ENCODE assay signal across 9 cellular contexts in genomic region chr6:153231048-153231635, GRCh38.
A peak's percentile ranks its signal among the peaks of the same experiment; 100 is the strongest.
DNase-seq lines count a peak whose midpoint lies in the region; TF ChIP-seq lines count a peak whose summit lies in the region.
"Had no signal": no experiment of that assay in that cellular context is flagged by ENCODE, and none has a peak within 500 bp of the region (broad histone marks: within the 10 kb centered on the region; RNA-seq: fewer than 3 reads in every experiment).

No MANE protein-coding gene starts in this region.

- TF ChIP-seq POLR2A in uterus (IDR thresholded peaks at IDR 0.05) = no peak

- peaks cover 2% of the 10 kb centered on the region for H3K27me3 Mint-ChIP-seq in neural progenitor cell (ENCODE audit: insufficient read depth, low read depth)
- H3K27me3 Mint-ChIP-seq: memory B cell had no signal

- H3K36me3 ChIP-seq in neural progenitor cell (no peaks in the 10 kb centered on the region), uterus (no peaks in the 10 kb centered on the region)

- no peaks in the 10 kb centered on the region for H3F3A ChIP-seq in neural progenitor cell (ENCODE audit: low read depth)

- H3K9me3 ChIP-seq in neural progenitor cell (ENCODE audit: low read depth) (no peaks in the 10 kb centered on the region), uterus (no peaks in the 10 kb centered on the region)

- peak overlapping the region; percentile 61 for H2AFZ ChIP-seq in neural progenitor cell (replicated peaks)

- H3K4me3 ChIP-seq in neural progenitor cell = no peak overlapping the region
- H3K4me3 ChIP-seq in uterus = no peak overlapping the region

- H3K79me2 ChIP-seq in neural progenitor cell (ENCODE audit: low read depth) = no peaks in the 10 kb centered on the region

- intact Hi-C loops in uterus (cut with DNase I; ENCODE audit: low total_unique reads) = no loop called here

- no peaks in the 10 kb centered on the region for H3K36me3 Mint-ChIP-seq in neural progenitor cell
- H3K36me3 Mint-ChIP-seq: memory B cell had no signal

- TF ChIP-seq CTCF in neural progenitor cell (IDR thresholded peaks at IDR 0.05) (peak; percentile 99), uterus (IDR thresholded peaks at IDR 0.05) (peak in 2 of 4 experiments; percentile 23 to 29)

- no peak overlapping the region for H3K4me3 Mint-ChIP-seq in neural progenitor cell
- H3K4me3 Mint-ChIP-seq: memory B cell had no signal

- H3K27me3 ChIP-seq in neural progenitor cell = no peaks in the 10 kb centered on the region
- no peaks in the 10 kb centered on the region for H3K27me3 ChIP-seq in uterus

- H3K9me3 Mint-ChIP-seq in neural progenitor cell = no peaks in the 10 kb centered on the region

- H3K4me1 Mint-ChIP-seq in neural progenitor cell = no peaks in the 10 kb centered on the region
- H3K4me1 Mint-ChIP-seq: memory B cell had no signal

- no peaks in the 10 kb centered on the region for H4K20me1 ChIP-seq in neural progenitor cell (ENCODE audit: low read depth)

- no peak overlapping the region for H3K27ac Mint-ChIP-seq in neural progenitor cell
- H3K27ac Mint-ChIP-seq: memory B cell had no signal

- no peak overlapping the region for H3K9ac ChIP-seq in neural progenitor cell

- DNase-seq in A172 (ENCODE audit: low spot score) = peak; percentile 4
- peak; percentile 3 for DNase-seq in GM04504 (ENCODE audit: low read depth)
- DNase-seq in HuH-7.5 (ENCODE audit: low spot score) = peak; percentile 20
- peak; percentile 7 for DNase-seq in SW480 (ENCODE audit: low spot score)
- DNase-seq in fibroblast of gingiva (ENCODE audit: low read depth) = peak; percentile 21
- peak; percentile 79 for DNase-seq in neural progenitor cell (ENCODE audit: low spot score)
- DNase-seq in uterus = no peak
- no peak for DNase-seq in germinal center (ENCODE audit: low spot score)

- H3K27ac ChIP-seq in neural progenitor cell (no peak overlapping the region), uterus (no peak overlapping the region)

- H3K4me1 ChIP-seq in neural progenitor cell = no peaks in the 10 kb centered on the region
- no peaks in the 10 kb centered on the region for H3K4me1 ChIP-seq in uterus

- H3K4me2 ChIP-seq in neural progenitor cell = no peak overlapping the region

Comparison
In these comparisons a context has a peak if more than half of its experiments do, and no peak if none do; other contexts are left out.
1. DNase-seq: peak in A172 (single experiment), GM04504 (single experiment), HuH-7.5 (single experiment), SW480 (single experiment), fibroblast of gingiva (single experiment) and neural progenitor cell (single experiment); none in uterus (0 of 2) and germinal center (single experiment).